8 cellular contexts compared by ENCODE assay signal in the genomic region with DNA sequence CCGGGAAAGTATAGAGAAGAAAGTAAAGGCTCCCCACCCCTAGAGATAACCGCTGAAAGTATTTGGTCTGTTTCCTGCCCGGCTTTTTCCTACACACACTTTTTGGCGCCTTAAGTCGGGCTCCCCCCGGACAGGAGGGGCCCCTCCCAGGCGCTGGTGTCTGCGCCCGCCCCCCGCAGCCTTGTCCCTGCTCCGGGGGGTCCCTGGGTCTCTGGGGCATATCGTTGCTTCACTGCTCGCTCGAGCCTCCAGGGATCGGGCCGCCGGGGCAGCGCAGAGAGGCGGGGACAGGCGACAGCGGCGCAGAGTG. TPM values are rescaled to one million over a fixed set of nuclear protein-coding genes. Genes with fewer than 3 reads are reported as not detected.
DNase-seq lines count a peak whose midpoint lies in the region; ATAC-seq and TF ChIP-seq lines count a peak whose summit lies in the region.

No MANE protein-coding gene starts in this region.

- no peak overlapping the region for H3K4me3 ChIP-seq in KMS-11 (IDR thresholded peaks at IDR 0.05; ENCODE audit: insufficient read depth, low read depth, low read length)
- peak overlapping the region; percentile 0 for H3K4me3 ChIP-seq in ovary

- peaks cover 45% of the 10 kb centered on the region for H3K36me3 Mint-ChIP-seq in effector memory CD8-positive, alpha-beta T cell (ENCODE audit: insufficient read depth)

- H3K27me3 Mint-ChIP-seq in effector memory CD8-positive, alpha-beta T cell, result peaks cover 6 to 36% of the 10 kb centered on the region in 2 donors

- H3K27ac ChIP-seq in KMS-11 (no peak overlapping the region), ovary (no peak overlapping the region)

- intact Hi-C loops in ovary (cut with DNase I), result no loop called here

- H3K27ac Mint-ChIP-seq in effector memory CD8-positive, alpha-beta T cell, result no peak overlapping the region

- H3K27me3 ChIP-seq in KMS-11 (ENCODE audit: insufficient read depth, low read depth) (peaks cover 30% of the 10 kb centered on the region), ovary (no peaks in the 10 kb centered on the region)

- H3K79me2 ChIP-seq in KMS-11 (ENCODE audit: insufficient read depth, low read depth), result no peaks in the 10 kb centered on the region

- peak overlapping the region; percentile 73 to 75 for H3K4me3 Mint-ChIP-seq in effector memory CD8-positive, alpha-beta T cell

- CTCF ChIA-PET in HEK293T (lab: Yijun Ruan, JAX), result no interaction called here

- peak overlapping the region; percentile 98 for H3K4me2 ChIP-seq in KMS-11

- peaks cover 18% of the 10 kb centered on the region for H3K4me1 ChIP-seq in ES-I3 (ENCODE audit: insufficient read depth, low read length)
- H3K4me1 ChIP-seq in KMS-11 (ENCODE audit: low read depth, poor library complexity, severe bottlenecking), result peaks cover 52% of the 10 kb centered on the region
- peaks cover 10% of the 10 kb centered on the region for H3K4me1 ChIP-seq in ovary (ENCODE audit: insufficient read depth)

- TF ChIP-seq CTCF in KMS-11 (conservative IDR thresholded peaks at IDR 0.05; ENCODE audit: low read depth, low read length) (no peak), ovary (IDR thresholded peaks at IDR 0.05) (no peak)

- H3K4me1 Mint-ChIP-seq in effector memory CD8-positive, alpha-beta T cell (ENCODE audit: low read depth in 2 of 2), result peaks cover 9 to 22% of the 10 kb centered on the region in 2 donors

- H3K9me3 ChIP-seq in ES-I3 (ENCODE audit: control insufficient read depth, insufficient read depth, low read length) (no peaks in the 10 kb centered on the region), ovary (no peaks in the 10 kb centered on the region)

- ATAC-seq in effector memory CD8-positive, alpha-beta T cell (replicated peaks), result peak; percentile 4
- ATAC-seq in left lobe of liver (no peak), HG02938 (IDR thresholded peaks at IDR 0.05; ENCODE audit: unreplicated experiment) (no peak)

- POLR2A ChIA-PET in HEK293T (lab: Yijun Ruan, JAX), result interaction anchor here (1.1 kb wide), 1 partner anchor 21 kb away, joined by 3 read pairs; no protein-coding TSS in a partner anchor

- no peak for TF ChIP-seq POLR2A in ovary (IDR thresholded peaks at IDR 0.05)

- no peak for TF ChIP-seq EP300 in ovary (IDR thresholded peaks at IDR 0.05)

- no peaks in the 10 kb centered on the region for H3K9me3 Mint-ChIP-seq in effector memory CD8-positive, alpha-beta T cell

- H3K36me3 ChIP-seq in ES-I3 (ENCODE audit: insufficient read depth, low read length) (no peaks in the 10 kb centered on the region), KMS-11 (ENCODE audit: insufficient read depth) (no peaks in the 10 kb centered on the region), ovary (peaks cover 2% of the 10 kb centered on the region)

- H3K9ac ChIP-seq in ES-I3 (ENCODE audit: low read depth, low read length) (peak overlapping the region; percentile 70), KMS-11 (peak overlapping the region; percentile 35; the same call in 1 of the 2 replicates)

- WGBS in ovary, 3 donors, result 2 to 4% (median 2%) methylated on average over 17 to 22 of the region's 22 CpGs

- peak overlapping the region; percentile 76 for H2AFZ ChIP-seq in KMS-11 (ENCODE audit: low read depth)

- no peak for DNase-seq in effector memory CD8-positive, alpha-beta T cell
- DNase-seq in ovary (no peak), left lobe of liver (ENCODE audit: low spot score) (no peak), anterior cingulate cortex (lab: John Stamatoyannopoulos, UW) (no peak), HEK293T (ENCODE audit: extremely low spot score) (no peak)

- no peaks in the 10 kb centered on the region for H4K20me1 ChIP-seq in KMS-11 (ENCODE audit: insufficient read depth)

TF ChIP-seq in HEK293T, 16 proteins besides CTCF, POLR2A, EP300 and RAD21:
- TF ChIP-seq FOXK2 (IDR thresholded peaks at IDR 0.05) (no peak), CTBP1 (IDR thresholded peaks at IDR 0.05; ENCODE audit: borderline replicate concordance) (no peak), SUZ12 (IDR thresholded peaks at IDR 0.05) (no peak), LEF1 (IDR thresholded peaks at IDR 0.05; ENCODE audit: borderline replicate concordance) (no peak), TARDBP (IDR thresholded peaks at IDR 0.05) (no peak), ARNT (IDR thresholded peaks at IDR 0.05) (no peak), ZNF384 (IDR thresholded peaks at IDR 0.05) (no peak), FOXM1 (IDR thresholded peaks at IDR 0.05; ENCODE audit: borderline replicate concordance) (no peak), SP1 (IDR thresholded peaks at IDR 0.05) (no peak), HDGF (IDR thresholded peaks at IDR 0.05; ENCODE audit: borderline replicate concordance) (no peak), FOXA1 (IDR thresholded peaks at IDR 0.05) (no peak), ELF4 (IDR thresholded peaks at IDR 0.05) (no peak), L3MBTL2 (conservative IDR thresholded peaks at IDR 0.05) (no peak), NFRKB (IDR thresholded peaks at IDR 0.05) (no peak), BHLHE40 (IDR thresholded peaks at IDR 0.05; ENCODE audit: borderline replicate concordance) (no peak)
- TF ChIP-seq, protein P1, sequence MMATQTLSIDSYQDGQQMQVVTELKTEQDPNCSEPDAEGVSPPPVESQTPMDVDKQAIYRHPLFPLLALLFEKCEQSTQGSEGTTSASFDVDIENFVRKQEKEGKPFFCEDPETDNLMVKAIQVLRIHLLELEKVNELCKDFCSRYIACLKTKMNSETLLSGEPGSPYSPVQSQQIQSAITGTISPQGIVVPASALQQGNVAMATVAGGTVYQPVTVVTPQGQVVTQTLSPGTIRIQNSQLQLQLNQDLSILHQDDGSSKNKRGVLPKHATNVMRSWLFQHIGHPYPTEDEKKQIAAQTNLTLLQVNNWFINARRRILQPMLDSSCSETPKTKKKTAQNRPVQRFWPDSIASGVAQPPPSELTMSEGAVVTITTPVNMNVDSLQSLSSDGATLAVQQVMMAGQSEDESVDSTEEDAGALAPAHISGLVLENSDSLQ (IDR thresholded peaks at IDR 0.05), result no peak

RNA-seq across cellular contexts. Expression of a gene that starts 0.9 kb away (rescaled TPM):
- total RNA-seq in ovary (1 to 10 TPM; 1.2 to 6.5 (median 3.9) TPM), left lobe of liver (3.5 TPM)
- polyA plus RNA-seq in ovary, result 1 to 10 TPM in 1 of 2 donors, under 1 TPM in 1; 0.18 to 5.0 TPM

RNA-seq across cellular contexts. Expression of a gene that starts 6.0 kb away (rescaled TPM):
- total RNA-seq in ovary, result 100 to 1,000 TPM in 6 of 7 donors, 10 to 100 TPM in 1; 32.9 to 243 (median 176) TPM
- polyA plus RNA-seq in ovary, result 100 to 1,000 TPM in 1 of 2 donors, 10 to 100 TPM in 1; 46.3 to 168 TPM
- total RNA-seq in left lobe of liver, result 120 TPM

RNA-seq across cellular contexts. Expression of a gene that starts 8.1 kb away (rescaled TPM):
- total RNA-seq in ovary (10 to 100 TPM; 33.0 to 98.2 (median 83.0) TPM), left lobe of liver (107 TPM)
- polyA plus RNA-seq in ovary, result 10 to 100 TPM; 12.9 to 91.5 TPM

RNA-seq across cellular contexts. Expression of a gene that starts 15.5 kb away (rescaled TPM):
- 10 to 100 TPM; 26.8 to 89.3 (median 62.7) TPM for total RNA-seq in ovary
- polyA plus RNA-seq in ovary, result 10 to 100 TPM in 1 of 2 donors, 1 to 10 TPM in 1; 4.9 to 67.3 TPM
- total RNA-seq in left lobe of liver, result 81.5 TPM

RNA-seq across cellular contexts. Expression of a gene that starts 15.9 kb away (rescaled TPM):
- total RNA-seq in ovary, result 100 to 1,000 TPM in 1 of 7 donors, 10 to 100 TPM in 6; 66.6 to 109 (median 89.7) TPM
- 100 to 1,000 TPM in 1 of 2 donors, 1 to 10 TPM in 1; 6.4 to 124 TPM for polyA plus RNA-seq in ovary
- total RNA-seq in left lobe of liver, result 17.1 TPM
